ENCODE assay signal across 1 cellular context in genomic region chr7:12567015-12567414, GRCh38.
TF ChIP-seq lines count a peak whose summit lies in the region.

No MANE protein-coding gene starts in this region.

TF ChIP-seq in GM12878, 131 proteins besides CTCF, POLR2A, EP300 and RAD21 (continued from another document):
- TF ChIP-seq ZBTB33 (IDR thresholded peaks at IDR 0.05): no peak
- TF ChIP-seq IRF4 (IDR thresholded peaks at IDR 0.05; ENCODE audit: low read depth, low read length): no peak
- TF ChIP-seq POU2F2 (IDR thresholded peaks at IDR 0.05; ENCODE audit: borderline replicate concordance, low read depth, low read length): no peak
- no peak for TF ChIP-seq FOXK2 (IDR thresholded peaks at IDR 0.05)
- no peak for TF ChIP-seq HDAC2 (IDR thresholded peaks at IDR 0.05)
- no peak for TF ChIP-seq IKZF2 (IDR thresholded peaks at IDR 0.05)
- no peak for TF ChIP-seq POLR2AphosphoS2 (IDR thresholded peaks at IDR 0.05; ENCODE audit: low read depth, low read length)
- TF ChIP-seq CBX3 (IDR thresholded peaks at IDR 0.05; ENCODE audit: borderline replicate concordance, low read depth): no peak
- TF ChIP-seq ZNF24 (IDR thresholded peaks at IDR 0.05): no peak
